9 cellular contexts compared by ENCODE assay signal in genomic region chr10:77641788-77642397, GRCh38. TPM values are rescaled to one million over a fixed set of nuclear protein-coding genes. Genes with fewer than 3 reads are reported as not detected.
DNase-seq lines count a peak whose midpoint lies in the region; ATAC-seq and TF ChIP-seq lines count a peak whose summit lies in the region.
"Had no signal": no experiment of that assay in that cellular context is flagged by ENCODE, and none has a peak within 500 bp of the region (broad histone marks: within the 10 kb centered on the region; RNA-seq: fewer than 3 reads in every experiment).

No MANE protein-coding gene starts in this region.

- no peak overlapping the region for H3K4me3 Mint-ChIP-seq in CD8-positive, alpha-beta memory T cell
- no peak overlapping the region for H3K4me3 Mint-ChIP-seq in activated CD8-positive, alpha-beta T cell treated with anti-CD3 and anti-CD28 coated beads for 36 hours
- H3K4me3 Mint-ChIP-seq in nephron progenitor cell = no peak overlapping the region

- TF ChIP-seq POLR2A in erythroblast (IDR thresholded peaks at IDR 0.05; ENCODE audit: low read length) (no peak), uterus (IDR thresholded peaks at IDR 0.05) (no peak)

- H3K36me3 ChIP-seq in CD8-positive, alpha-beta memory T cell (ENCODE audit: insufficient read depth, low read length) = no peaks in the 10 kb centered on the region
- H3K36me3 ChIP-seq in HEK293 (ENCODE audit: control insufficient read depth in 2 of 2, insufficient read depth in 1 of 2, low read length in 2 of 2) (no peaks in the 10 kb centered on the region), uterus (no peaks in the 10 kb centered on the region)

- intact Hi-C loops in activated CD8-positive, alpha-beta T cell treated with anti-CD3 and anti-CD28 coated beads for 36 hours (cut with micrococcal nuclease) = loop anchor here (5.0 kb wide), 2 partner anchors 250 to 390 kb away; no protein-coding TSS in a partner anchor
- intact Hi-C loops in uterus (cut with DNase I; ENCODE audit: low total_unique reads) = loop anchor here (5.0 kb wide), 1 partner anchor 470 kb away; no protein-coding TSS in a partner anchor

- peaks cover 35 to 40% of the 10 kb centered on the region in 2 donors for H3K27me3 Mint-ChIP-seq in CD8-positive, alpha-beta memory T cell
- peaks cover 36% of the 10 kb centered on the region for H3K27me3 Mint-ChIP-seq in activated CD8-positive, alpha-beta T cell treated with anti-CD3 and anti-CD28 coated beads for 36 hours
- H3K27me3 Mint-ChIP-seq in nephron progenitor cell (ENCODE audit: low read depth, poor library complexity) = peaks cover 53% of the 10 kb centered on the region

- POLR2A ChIA-PET in CD8-positive, alpha-beta memory T cell (lab: Charles Lee) = no interaction called here
- POLR2A ChIA-PET in HEK293 (lab: Yijun Ruan, JAX) = no interaction called here
- POLR2A ChIA-PET in activated CD8-positive, alpha-beta T cell treated with anti-CD3 and anti-CD28 coated beads for 36 hours (lab: Charles Lee) = interaction anchor here (0.5 kb wide), 1 partner anchor 594 kb away, joined by 3 read pairs; no protein-coding TSS in a partner anchor

- peaks cover 4 to 13% (median 8%) of the 10 kb centered on the region in 3 donors for H3K4me1 Mint-ChIP-seq in CD8-positive, alpha-beta memory T cell
- peaks cover 4% of the 10 kb centered on the region for H3K4me1 Mint-ChIP-seq in activated CD8-positive, alpha-beta T cell treated with anti-CD3 and anti-CD28 coated beads for 36 hours (ENCODE audit: low read depth)
- peaks cover 13% of the 10 kb centered on the region for H3K4me1 Mint-ChIP-seq in nephron progenitor cell

- peaks cover 11% of the 10 kb centered on the region for H3K27me3 ChIP-seq in CD8-positive, alpha-beta memory T cell (ENCODE audit: insufficient read depth, low read length, poor library complexity, severe bottlenecking)
- H3K27me3 ChIP-seq in uterus = no peaks in the 10 kb centered on the region

- no peaks in the 10 kb centered on the region for H3K9me3 Mint-ChIP-seq in CD8-positive, alpha-beta memory T cell
- no peaks in the 10 kb centered on the region for H3K9me3 Mint-ChIP-seq in activated CD8-positive, alpha-beta T cell treated with anti-CD3 and anti-CD28 coated beads for 36 hours
- peaks cover 25% of the 10 kb centered on the region for H3K9me3 Mint-ChIP-seq in nephron progenitor cell

- DNase-seq in CD8-positive, alpha-beta memory T cell = peak in 4 of 5 donors; percentile 20 to 43 (median 34)
- DNase-seq in NCI-H510A treated with DMSO at 0.1 percent for 48 hours (lab: John Stamatoyannopoulos, UW) (peak; percentile 94), erythroblast (lab: John Stamatoyannopoulos, UW) (peak; percentile 55 to 76), nephron progenitor cell (peak; percentile 73), uterus (peak; percentile 42 to 83)
- DNase-seq in activated CD8-positive, alpha-beta T cell treated with anti-CD3 and anti-CD28 coated beads for 36 hours = peak; percentile 76

- TF ChIP-seq CTCF in HEK293 (tag by site-specific recombination; IDR thresholded peaks at IDR 0.05) = peak; percentile 31; the same call in 1 of the 2 replicates
- TF ChIP-seq CTCF in activated CD8-positive, alpha-beta T cell treated with anti-CD3 and anti-CD28 coated beads for 36 hours (IDR thresholded peaks at IDR 0.05) = peak; percentile 80
- TF ChIP-seq CTCF in nephron progenitor cell (IDR thresholded peaks at IDR 0.05) = peak; percentile 85
- TF ChIP-seq CTCF in uterus (IDR thresholded peaks at IDR 0.05) = peak; percentile 76 to 88 (median 86)

- no peaks in the 10 kb centered on the region for H3K9me3 ChIP-seq in CD8-positive, alpha-beta memory T cell (ENCODE audit: low read length)
- H3K9me3 ChIP-seq in HEK293 (ENCODE audit: control insufficient read depth, insufficient read depth, low read depth, low read length) (no peaks in the 10 kb centered on the region), uterus (no peaks in the 10 kb centered on the region)

- no peak overlapping the region for H3K4me3 ChIP-seq in CD8-positive, alpha-beta memory T cell (ENCODE audit: low read length)
- H3K4me3 ChIP-seq in HEK293 (ENCODE audit: low read depth, low read length) (no peak overlapping the region), uterus (no peak overlapping the region)
- H3K4me3 ChIP-seq: SK-N-MC had no signal

- CTCF ChIA-PET in CD8-positive, alpha-beta memory T cell (lab: Charles Lee) = interaction anchor here (1.1 to 10.2 kb wide), 6 partner anchors 9 to 471 kb away, joined by 3 to 113 read pairs (median 4); no protein-coding TSS in a partner anchor
- CTCF ChIA-PET in HEK293 (lab: Yijun Ruan, JAX) = interaction anchor here (0.6 to 21.0 kb wide), 50 partner anchors 8 to 1957 kb away, joined by 3 to 512 read pairs (median 3); no protein-coding TSS in a partner anchor
- CTCF ChIA-PET in activated CD8-positive, alpha-beta T cell treated with anti-CD3 and anti-CD28 coated beads for 36 hours (lab: Charles Lee) = interaction anchor here (0.7 to 10.4 kb wide), 28 partner anchors 10 to 510 kb away, joined by 3 to 161 read pairs (median 4); no protein-coding TSS in a partner anchor

- H3K36me3 Mint-ChIP-seq in CD8-positive, alpha-beta memory T cell = no peaks in the 10 kb centered on the region
- H3K36me3 Mint-ChIP-seq in activated CD8-positive, alpha-beta T cell treated with anti-CD3 and anti-CD28 coated beads for 36 hours (ENCODE audit: low read depth) = no peaks in the 10 kb centered on the region
- H3K36me3 Mint-ChIP-seq in nephron progenitor cell (ENCODE audit: low read depth) = no peaks in the 10 kb centered on the region

- no peak for ATAC-seq in activated CD8-positive, alpha-beta T cell treated with anti-CD3 and anti-CD28 coated beads for 36 hours
- no peak for ATAC-seq in GM18519 (IDR thresholded peaks at IDR 0.05; ENCODE audit: low FRiP score, unreplicated experiment)

- no peak overlapping the region for H3K27ac Mint-ChIP-seq in CD8-positive, alpha-beta memory T cell
- no peak overlapping the region for H3K27ac Mint-ChIP-seq in activated CD8-positive, alpha-beta T cell treated with anti-CD3 and anti-CD28 coated beads for 36 hours
- no peak overlapping the region for H3K27ac Mint-ChIP-seq in nephron progenitor cell

- H3K27ac ChIP-seq in CD8-positive, alpha-beta memory T cell (ENCODE audit: low read depth, low read length) = no peak overlapping the region
- H3K27ac ChIP-seq in HEK293 (ENCODE audit: extremely low read depth, low read depth, low read length) = no peak overlapping the region
- H3K27ac ChIP-seq in uterus = no peak overlapping the region
- H3K27ac ChIP-seq: SK-N-MC had no signal

- no peaks in the 10 kb centered on the region for H3K4me1 ChIP-seq in CD8-positive, alpha-beta memory T cell (ENCODE audit: insufficient read depth, low read length)
- H3K4me1 ChIP-seq in HEK293 (ENCODE audit: control insufficient read depth, insufficient read depth, low read length) = no peaks in the 10 kb centered on the region
- H3K4me1 ChIP-seq in uterus = peaks cover 0 to 3% of the 10 kb centered on the region in 2 donors

TF ChIP-seq in HEK293, 187 proteins besides CTCF, POLR2A, EP300 and RAD21:
- peak; percentile 65; the same call in 1 of the 2 replicates for TF ChIP-seq ZSCAN30 (tag by site-specific recombination; IDR thresholded peaks at IDR 0.05)
- peak; percentile 25; the same call in 1 of the 2 replicates for TF ChIP-seq KLF10 (tag by site-specific recombination; IDR thresholded peaks at IDR 0.05)
- peak; percentile 65 for TF ChIP-seq ZBTB17 (tag by site-specific recombination; IDR thresholded peaks at IDR 0.05)
- TF ChIP-seq SETDB1 (IDR thresholded peaks at IDR 0.05; ENCODE audit: insufficient read length, low read length) = no peak
- TF ChIP-seq ZNF404 (tag by site-specific recombination; IDR thresholded peaks at IDR 0.05) = no peak
- TF ChIP-seq ZBTB6 (tag by site-specific recombination; IDR thresholded peaks at IDR 0.05) = peak; percentile 55; the same call in 1 of the 2 replicates
- peak; percentile 78 for TF ChIP-seq ZNF660 (tag by site-specific recombination; IDR thresholded peaks at IDR 0.05)
- TF ChIP-seq ZSCAN18 (tag by site-specific recombination; IDR thresholded peaks at IDR 0.05) = no peak
- peak; percentile 97 for TF ChIP-seq ZNF654 (tag by site-specific recombination; IDR thresholded peaks at IDR 0.05; ENCODE audit: low read depth)
- TF ChIP-seq ZFP41 (tag by site-specific recombination; IDR thresholded peaks at IDR 0.05; ENCODE audit: borderline replicate concordance) = no peak
- no peak for TF ChIP-seq ZNF112 (tag by site-specific recombination; IDR thresholded peaks at IDR 0.05)

RNA-seq across cellular contexts. Expression of gene KCNMA1, which starts 4.3 kb away (rescaled TPM):
- under 1 TPM; 0.20 to 0.31 TPM for total RNA-seq in CD8-positive, alpha-beta memory T cell
- not detected for polyA plus RNA-seq in CD8-positive, alpha-beta memory T cell
- under 1 TPM in 1 of 2 experiments, not detected in 1; 0.18 TPM for total RNA-seq in activated CD8-positive, alpha-beta T cell treated with anti-CD3 and anti-CD28 coated beads for 36 hours
- 100 to 1,000 TPM in 3 of 4 donors, 10 to 100 TPM in 1; 86.2 to 236 (median 164) TPM for total RNA-seq in uterus

Comparison
In these comparisons a context has a peak if more than half of its experiments do, and no peak if none do; other contexts are left out.
1. DNase-seq: peak in every context shown above with its lines; median percentile 94 in NCI-H510A treated with DMSO at 0.1 percent for 48 hours; 76 in activated CD8-positive, alpha-beta T cell treated with anti-CD3 and anti-CD28 coated beads for 36 hours; 73 in nephron progenitor cell; 66 in erythroblast; 62 in uterus; 34 in CD8-positive, alpha-beta memory T cell.
2. CTCF ChIP-seq: peak in every context shown above with its lines; median percentile 86 in uterus; 85 in nephron progenitor cell; 80 in activated CD8-positive, alpha-beta T cell treated with anti-CD3 and anti-CD28 coated beads for 36 hours; 31 in HEK293.
3. RNA of gene KCNMA1, which starts 4.3 kb away (total RNA-seq): 86.2 to 236 TPM in uterus; 0.20 to 0.31 TPM in CD8-positive, alpha-beta memory T cell and 0.18 TPM in activated CD8-positive, alpha-beta T cell treated with anti-CD3 and anti-CD28 coated beads for 36 hours; every median in the first group is over 10 times any median in the second.